16 cellular contexts compared by ENCODE assay signal in genomic region chr12:52346596-52346995, GRCh38. TPM values are rescaled to one million over a fixed set of nuclear protein-coding genes. Genes with fewer than 3 reads are reported as not detected.
DNase-seq lines count a peak whose midpoint lies in the region; ATAC-seq, FAIRE-seq and TF ChIP-seq lines count a peak whose summit lies in the region.
"Had no signal": no experiment of that assay in that cellular context is flagged by ENCODE, and none has a peak within 500 bp of the region (broad histone marks: within the 10 kb centered on the region; RNA-seq: fewer than 3 reads in every experiment).

No MANE protein-coding gene starts in this region.

- H3K4me1 ChIP-seq in prostate gland (replicated peaks) = peaks cover 3% of the 10 kb centered on the region
- H3K4me1 ChIP-seq: HAP-1 had no signal

- no peak for FAIRE-seq in D721Med (lab: Jason Lieb, UNC)
- FAIRE-seq: K562 had no signal

- DNase-seq in SK-MEL-5 (ENCODE audit: low read depth, low spot score) (peak; percentile 13), hippocampal formation (lab: John Stamatoyannopoulos, UW) (peak; percentile 36 to 51), prostate gland (ENCODE audit: low spot score) (peak; percentile 22), D721Med (ENCODE audit: insufficient read length, low spot score) (no peak), iPS-NIHi11 (ENCODE audit: low spot score) (no peak)
- DNase-seq in activated naive CD4-positive, alpha-beta T cell (lab: John Stamatoyannopoulos, UW) = no peak
- DNase-seq: activated CD8-positive, alpha-beta T cell treated with anti-CD3 and anti-CD28 coated beads for 36 hours; NCI-H1092 treated with DMSO at 0.1 percent for 48 hours; NCI-H226 had no signal

- 50% methylated on average over 4 of the region's 4 CpGs for WGBS in prostate gland

- intact Hi-C loops in prostate gland (cut with DNase I) = no loop called here

- ATAC-seq in GM19452 (IDR thresholded peaks at IDR 0.05; ENCODE audit: unreplicated experiment) (peak; percentile 44), GM21423 (IDR thresholded peaks at IDR 0.05; ENCODE audit: unreplicated experiment) (no peak)
- ATAC-seq: activated CD8-positive, alpha-beta T cell treated with anti-CD3 and anti-CD28 coated beads for 36 hours; K562 had no signal

- H3K27me3 ChIP-seq in prostate gland (replicated peaks; ENCODE audit: insufficient read depth) = no peaks in the 10 kb centered on the region

- no peak for TF ChIP-seq POLR2A in prostate gland (IDR thresholded peaks at IDR 0.05)

- peak overlapping the region in 1 of 2 donors; percentile 27 for H3K27ac ChIP-seq in prostate gland

- no peaks in the 10 kb centered on the region for H3K36me3 ChIP-seq in prostate gland
- H3K36me3 ChIP-seq: HAP-1 had no signal

- no peaks in the 10 kb centered on the region for H3K9me3 ChIP-seq in prostate gland

- TF ChIP-seq CTCF in prostate gland (IDR thresholded peaks at IDR 0.05) (no peak), D721Med (IDR thresholded peaks at IDR 0.05; ENCODE audit: insufficient read depth, missing control alignments) (no peak)

- in situ Hi-C loops in SK-MEL-5 (cut with HindIII; ENCODE audit: low pct_unique_long_range_greater_than_20kb, low sequenced_read_pairs) = no loop called here

- no peak overlapping the region for H3K4me3 ChIP-seq in prostate gland
- H3K4me3 ChIP-seq: HAP-1, K562 had no signal

RNA-seq across cellular contexts. Expression of gene KRT85, which starts 20.7 kb away (rescaled TPM):
- not detected in 2 replicates for total RNA-seq in SK-MEL-5 (2014; rRNA removed; shearing (Covaris generic))
- not detected in 2 replicates for polyA plus RNA-seq in SK-MEL-5 (2015; cell fraction: cytosol; rRNA removed)
- polyA plus RNA-seq in SK-MEL-5 (2015; cell fraction: nucleus; rRNA removed) = not detected in 2 replicates
- not detected for total RNA-seq in prostate gland
- total RNA-seq: activated CD8-positive, alpha-beta T cell treated with anti-CD3 and anti-CD28 coated beads for 36 hours; K562; mesenteric fat pad; omental fat pad had no signal
- polyA plus RNA-seq: CD14-positive monocyte, K562 had no signal

RNA-seq across cellular contexts. Expression of gene KRT83, which starts 25.4 kb away (rescaled TPM):
- not detected in 2 replicates for total RNA-seq in SK-MEL-5 (2014; rRNA removed; shearing (Covaris generic))
- polyA plus RNA-seq in SK-MEL-5 (2015; cell fraction: cytosol; rRNA removed) = not detected in 2 replicates
- polyA plus RNA-seq in SK-MEL-5 (2015; cell fraction: nucleus; rRNA removed) = not detected in 2 replicates
- total RNA-seq in prostate gland = under 1 TPM in 1 of 2 donors, not detected in 1; 0.74 TPM
- total RNA-seq: activated CD8-positive, alpha-beta T cell treated with anti-CD3 and anti-CD28 coated beads for 36 hours; K562; mesenteric fat pad; omental fat pad had no signal
- polyA plus RNA-seq: CD14-positive monocyte, K562 had no signal

RNA-seq across cellular contexts. Expression of gene KRT84, which starts 38.9 kb away (rescaled TPM):
- total RNA-seq in SK-MEL-5 (2014; rRNA removed; shearing (Covaris generic)) = not detected in 2 replicates
- not detected in 2 replicates for polyA plus RNA-seq in SK-MEL-5 (2015; cell fraction: cytosol; rRNA removed)
- polyA plus RNA-seq in SK-MEL-5 (2015; cell fraction: nucleus; rRNA removed) = not detected in 2 replicates
- not detected for total RNA-seq in prostate gland
- total RNA-seq: activated CD8-positive, alpha-beta T cell treated with anti-CD3 and anti-CD28 coated beads for 36 hours; K562; mesenteric fat pad; omental fat pad had no signal
- polyA plus RNA-seq: CD14-positive monocyte, K562 had no signal

RNA-seq across cellular contexts. Expression of gene KRT81, which starts 55.3 kb away (rescaled TPM):
- total RNA-seq in SK-MEL-5 (2014; rRNA removed; shearing (Covaris generic)) = 0.16 TPM in 1 of 2 replicates, not detected in the other
- polyA plus RNA-seq in SK-MEL-5 (2015; cell fraction: cytosol; rRNA removed) = 0.28 and 0.40 TPM in 2 replicates
- 0.76 TPM in 1 of 2 replicates, not detected in the other for polyA plus RNA-seq in SK-MEL-5 (2015; cell fraction: nucleus; rRNA removed)
- 1 to 10 TPM in 1 of 2 donors, not detected in 1; 1.7 TPM for total RNA-seq in prostate gland
- total RNA-seq: activated CD8-positive, alpha-beta T cell treated with anti-CD3 and anti-CD28 coated beads for 36 hours; mesenteric fat pad; omental fat pad had no signal
- polyA plus RNA-seq: CD14-positive monocyte, K562 had no signal

RNA-seq across cellular contexts. Expression of gene KRT82, which starts 59.5 kb away (rescaled TPM):
- not detected in 2 replicates for total RNA-seq in SK-MEL-5 (2014; rRNA removed; shearing (Covaris generic))
- polyA plus RNA-seq in SK-MEL-5 (2015; cell fraction: cytosol; rRNA removed) = not detected in 2 replicates
- not detected in 2 replicates for polyA plus RNA-seq in SK-MEL-5 (2015; cell fraction: nucleus; rRNA removed)
- not detected for total RNA-seq in prostate gland
- total RNA-seq: activated CD8-positive, alpha-beta T cell treated with anti-CD3 and anti-CD28 coated beads for 36 hours; K562; mesenteric fat pad; omental fat pad had no signal
- polyA plus RNA-seq: CD14-positive monocyte, K562 had no signal

Comparison
In these comparisons a context has a peak if more than half of its experiments do, and no peak if none do; other contexts are left out.
1. DNase-seq: peak in SK-MEL-5 (single experiment), hippocampal formation (2 of 2) and prostate gland (single experiment); none in D721Med (single experiment), activated naive CD4-positive, alpha-beta T cell (0 of 4) and iPS-NIHi11 (single experiment).